In genomic region chr20:33401042-33401921, GRCh38 we compare ENCODE assay signal across 1 cellular context.
TF ChIP-seq lines count a peak whose summit lies in the region.

A gene with protein sequence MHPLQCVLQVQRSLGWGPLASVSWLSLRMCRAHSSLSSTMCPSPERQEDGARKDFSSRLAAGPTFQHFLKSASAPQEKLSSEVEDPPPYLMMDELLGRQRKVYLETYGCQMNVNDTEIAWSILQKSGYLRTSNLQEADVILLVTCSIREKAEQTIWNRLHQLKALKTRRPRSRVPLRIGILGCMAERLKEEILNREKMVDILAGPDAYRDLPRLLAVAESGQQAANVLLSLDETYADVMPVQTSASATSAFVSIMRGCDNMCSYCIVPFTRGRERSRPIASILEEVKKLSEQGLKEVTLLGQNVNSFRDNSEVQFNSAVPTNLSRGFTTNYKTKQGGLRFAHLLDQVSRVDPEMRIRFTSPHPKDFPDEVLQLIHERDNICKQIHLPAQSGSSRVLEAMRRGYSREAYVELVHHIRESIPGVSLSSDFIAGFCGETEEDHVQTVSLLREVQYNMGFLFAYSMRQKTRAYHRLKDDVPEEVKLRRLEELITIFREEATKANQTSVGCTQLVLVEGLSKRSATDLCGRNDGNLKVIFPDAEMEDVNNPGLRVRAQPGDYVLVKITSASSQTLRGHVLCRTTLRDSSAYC (minus strand): TSS chr20:33401519. CDS start chr20:33397064, 4,455 bp downstream.

TF ChIP-seq in HepG2, 621 proteins besides CTCF, POLR2A, EP300 and RAD21 (continued from another document and continues in another):
- peak; percentile 91; the same call in 1 of the 2 replicates for TF ChIP-seq FOXO4 (CRISPR knock-in tag; conservative IDR thresholded peaks at IDR 0.05)
- peak; percentile 95 for TF ChIP-seq ZBTB34 (CRISPR knock-in tag; IDR thresholded peaks at IDR 0.05)
- TF ChIP-seq NFE2L2 (IDR thresholded peaks at IDR 0.05; ENCODE audit: low read length) = no peak
- TF ChIP-seq ARNT2 (CRISPR knock-in tag; IDR thresholded peaks at IDR 0.05; ENCODE audit: low read depth) = peak; percentile 99
- peak; percentile 68; the same call in 1 of the 2 replicates for TF ChIP-seq GMEB2 (CRISPR knock-in tag; IDR thresholded peaks at IDR 0.05; ENCODE audit: low read depth)
- peak; percentile 93; the same call in 1 of the 2 replicates for TF ChIP-seq FOXC1 (CRISPR knock-in tag; IDR thresholded peaks at IDR 0.05; ENCODE audit: borderline replicate concordance)
- TF ChIP-seq RFX3 (CRISPR knock-in tag; IDR thresholded peaks at IDR 0.05) = peak; percentile 59; the same call in 1 of the 2 replicates
- TF ChIP-seq ZKSCAN5 (CRISPR knock-in tag; IDR thresholded peaks at IDR 0.05) = no peak
- peak; percentile 100 for TF ChIP-seq PHF8 (CRISPR knock-in tag; IDR thresholded peaks at IDR 0.05)
- peak; percentile 86 for TF ChIP-seq ZNF441 (CRISPR knock-in tag; IDR thresholded peaks at IDR 0.05; ENCODE audit: borderline replicate concordance)
- TF ChIP-seq NFE2L1 (CRISPR knock-in tag; IDR thresholded peaks at IDR 0.05; ENCODE audit: borderline replicate concordance) = peak; percentile 81; the same call in 1 of the 2 replicates
- TF ChIP-seq ZNF644 (CRISPR knock-in tag; IDR thresholded peaks at IDR 0.05; ENCODE audit: low read depth) = peak; percentile 79; the same call in 1 of the 2 replicates
- peak; percentile 99 for TF ChIP-seq ZNF614 (CRISPR knock-in tag; IDR thresholded peaks at IDR 0.05; ENCODE audit: borderline replicate concordance)
- TF ChIP-seq EED (CRISPR knock-in tag; IDR thresholded peaks at IDR 0.05) = peak; percentile 98
- peak; percentile 98 for TF ChIP-seq TMF1 (CRISPR knock-in tag; IDR thresholded peaks at IDR 0.05; ENCODE audit: low read depth)
- peak; percentile 74; the same call in 1 of the 2 replicates for TF ChIP-seq SP5 (CRISPR knock-in tag; IDR thresholded peaks at IDR 0.05; ENCODE audit: borderline replicate concordance, low read depth)
- TF ChIP-seq HMG20B (CRISPR knock-in tag; conservative IDR thresholded peaks at IDR 0.05) = peak; percentile 95
- TF ChIP-seq ZNF782 (CRISPR knock-in tag; IDR thresholded peaks at IDR 0.05; ENCODE audit: borderline replicate concordance) = peak; percentile 97; the same call in 1 of the 2 replicates
- peak; percentile 27; the same call in 1 of the 2 replicates for TF ChIP-seq ZSCAN22 (CRISPR knock-in tag; IDR thresholded peaks at IDR 0.05)
- TF ChIP-seq HNF4G (IDR thresholded peaks at IDR 0.05; ENCODE audit: borderline replicate concordance, low read depth, low read length) = peak; percentile 40; the same call in 1 of the 2 replicates
- TF ChIP-seq HNF4G (CRISPR knock-in tag; IDR thresholded peaks at IDR 0.05; ENCODE audit: borderline replicate concordance, low read depth) = peak; percentile 75; the same call in 1 of the 2 replicates
- peak; percentile 78; the same call in 1 of the 2 replicates for TF ChIP-seq ZNF83 (CRISPR knock-in tag; IDR thresholded peaks at IDR 0.05; ENCODE audit: borderline replicate concordance)
- TF ChIP-seq ZFAT (CRISPR knock-in tag; conservative IDR thresholded peaks at IDR 0.05) = peak; percentile 81
- TF ChIP-seq, protein P1, sequence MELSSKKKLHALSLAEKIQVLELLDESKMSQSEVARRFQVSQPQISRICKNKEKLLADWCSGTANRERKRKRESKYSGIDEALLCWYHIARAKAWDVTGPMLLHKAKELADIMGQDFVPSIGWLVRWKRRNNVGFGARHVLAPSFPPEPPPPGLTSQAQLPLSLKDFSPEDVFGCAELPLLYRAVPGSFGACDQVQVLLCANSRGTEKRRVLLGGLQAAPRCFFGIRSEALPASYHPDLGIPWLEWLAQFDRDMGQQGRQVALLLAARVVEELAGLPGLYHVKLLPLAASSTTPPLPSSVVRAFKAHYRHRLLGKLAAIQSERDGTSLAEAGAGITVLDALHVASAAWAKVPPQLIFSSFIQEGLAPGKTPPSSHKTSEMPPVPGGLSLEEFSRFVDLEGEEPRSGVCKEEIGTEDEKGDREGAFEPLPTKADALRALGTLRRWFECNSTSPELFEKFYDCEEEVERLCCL (CRISPR knock-in tag; IDR thresholded peaks at IDR 0.05; ENCODE audit: borderline replicate concordance) = no peak; the same call in 1 of the 2 replicates
- TF ChIP-seq MIER3 (CRISPR knock-in tag; IDR thresholded peaks at IDR 0.05; ENCODE audit: borderline replicate concordance) = peak; percentile 100
- no peak for TF ChIP-seq ZNF30 (CRISPR knock-in tag; IDR thresholded peaks at IDR 0.05)
- peak; percentile 45 for TF ChIP-seq SKI (IDR thresholded peaks at IDR 0.05; ENCODE audit: partially characterized antibody)
- TF ChIP-seq ZNF629 (CRISPR knock-in tag; conservative IDR thresholded peaks at IDR 0.05) = peak; percentile 83
- TF ChIP-seq SNAPC2 (CRISPR knock-in tag; IDR thresholded peaks at IDR 0.05) = peak; percentile 98
- TF ChIP-seq ZNF101 (CRISPR knock-in tag; IDR thresholded peaks at IDR 0.05; ENCODE audit: borderline replicate concordance, low read depth) = peak; percentile 92; the same call in 1 of the 2 replicates
- TF ChIP-seq SMAD3 (CRISPR knock-in tag; IDR thresholded peaks at IDR 0.05) = peak; percentile 100
- TF ChIP-seq SETDB1 (CRISPR knock-in tag; IDR thresholded peaks at IDR 0.05; ENCODE audit: borderline replicate concordance) = no peak
- TF ChIP-seq MAFF (IDR thresholded peaks at IDR 0.05; ENCODE audit: low read depth, low read length) = no peak
- TF ChIP-seq CBX5 (CRISPR knock-in tag; IDR thresholded peaks at IDR 0.05; ENCODE audit: borderline replicate concordance) = peak; percentile 100
- peak; percentile 93; the same call in 1 of the 2 replicates for TF ChIP-seq ZNF337 (CRISPR knock-in tag; IDR thresholded peaks at IDR 0.05; ENCODE audit: borderline replicate concordance, low read depth)
- TF ChIP-seq TRAFD1 (CRISPR knock-in tag; IDR thresholded peaks at IDR 0.05; ENCODE audit: borderline replicate concordance) = peak; percentile 72; the same call in 1 of the 2 replicates
- peak; percentile 93; the same call in 1 of the 2 replicates for TF ChIP-seq ZNF766 (CRISPR knock-in tag; IDR thresholded peaks at IDR 0.05; ENCODE audit: borderline replicate concordance)
- peak; percentile 96; the same call in 1 of the 2 replicates for TF ChIP-seq SALL2 (CRISPR knock-in tag; IDR thresholded peaks at IDR 0.05)
- peak; percentile 91 for TF ChIP-seq ZNF503 (CRISPR knock-in tag; IDR thresholded peaks at IDR 0.05)
- TF ChIP-seq NFYC (CRISPR knock-in tag; IDR thresholded peaks at IDR 0.05) = peak; percentile 66
- peak; percentile 99 for TF ChIP-seq AHR (CRISPR knock-in tag; IDR thresholded peaks at IDR 0.05)
- TF ChIP-seq KDM2A (CRISPR knock-in tag; IDR thresholded peaks at IDR 0.05; ENCODE audit: borderline replicate concordance, low read depth) = peak; percentile 100
- peak; percentile 89 for TF ChIP-seq HCFC1 (IDR thresholded peaks at IDR 0.05; ENCODE audit: low read depth, low read length)
- peak; percentile 66; the same call in 1 of the 2 replicates for TF ChIP-seq ZC3H4 (CRISPR knock-in tag; IDR thresholded peaks at IDR 0.05; ENCODE audit: borderline replicate concordance)
- peak; percentile 19; the same call in 1 of the 2 replicates for TF ChIP-seq ZNF770 (CRISPR knock-in tag; IDR thresholded peaks at IDR 0.05)
- no peak for TF ChIP-seq NFE2 (CRISPR knock-in tag; IDR thresholded peaks at IDR 0.05)
- TF ChIP-seq ZNF720 (CRISPR knock-in tag; IDR thresholded peaks at IDR 0.05) = peak; percentile 94; the same call in 1 of the 2 replicates
- no peak for TF ChIP-seq MLLT10 (CRISPR knock-in tag; IDR thresholded peaks at IDR 0.05)
- TF ChIP-seq ZBTB7B (CRISPR knock-in tag; IDR thresholded peaks at IDR 0.05) = peak; percentile 92
- no peak for TF ChIP-seq ZNF703 (CRISPR knock-in tag; IDR thresholded peaks at IDR 0.05; ENCODE audit: borderline replicate concordance)
- peak; percentile 97 for TF ChIP-seq ZNF572 (CRISPR knock-in tag; IDR thresholded peaks at IDR 0.05)
- TF ChIP-seq, protein P2, sequence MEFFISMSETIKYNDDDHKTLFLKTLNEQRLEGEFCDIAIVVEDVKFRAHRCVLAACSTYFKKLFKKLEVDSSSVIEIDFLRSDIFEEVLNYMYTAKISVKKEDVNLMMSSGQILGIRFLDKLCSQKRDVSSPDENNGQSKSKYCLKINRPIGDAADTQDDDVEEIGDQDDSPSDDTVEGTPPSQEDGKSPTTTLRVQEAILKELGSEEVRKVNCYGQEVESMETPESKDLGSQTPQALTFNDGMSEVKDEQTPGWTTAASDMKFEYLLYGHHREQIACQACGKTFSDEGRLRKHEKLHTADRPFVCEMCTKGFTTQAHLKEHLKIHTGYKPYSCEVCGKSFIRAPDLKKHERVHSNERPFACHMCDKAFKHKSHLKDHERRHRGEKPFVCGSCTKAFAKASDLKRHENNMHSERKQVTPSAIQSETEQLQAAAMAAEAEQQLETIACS (CRISPR knock-in tag; IDR thresholded peaks at IDR 0.05) = peak; percentile 49; the same call in 1 of the 2 replicates
- TF ChIP-seq ELF1 (CRISPR knock-in tag; IDR thresholded peaks at IDR 0.05) = peak; percentile 92
- peak; percentile 98 for TF ChIP-seq SIN3B (IDR thresholded peaks at IDR 0.05; ENCODE audit: low read length)
- TF ChIP-seq ZNF329 (CRISPR knock-in tag; IDR thresholded peaks at IDR 0.05; ENCODE audit: low read depth) = peak; percentile 91
- no peak for TF ChIP-seq FOXA1 (IDR thresholded peaks at IDR 0.05)
- TF ChIP-seq FOXA1 (CRISPR knock-in tag; IDR thresholded peaks at IDR 0.05) = peak; percentile 86
- TF ChIP-seq KLF12 (CRISPR knock-in tag; IDR thresholded peaks at IDR 0.05; ENCODE audit: borderline replicate concordance) = peak; percentile 95; the same call in 1 of the 2 replicates
